Comparison of ENCODE assay signal across 12 cellular contexts in genomic region chr10:31036209-31036608, GRCh38. TPM values are rescaled to one million over a fixed set of nuclear protein-coding genes. Genes with fewer than 3 reads are reported as not detected.
DNase-seq lines count a peak whose midpoint lies in the region; ATAC-seq and TF ChIP-seq lines count a peak whose summit lies in the region.
"Had no signal": no experiment of that assay in that cellular context is flagged by ENCODE, and none has a peak within 500 bp of the region (broad histone marks: within the 10 kb centered on the region; RNA-seq: fewer than 3 reads in every experiment).

No MANE protein-coding gene starts in this region.

- no peak overlapping the region for H3K27ac ChIP-seq in SK-N-SH (ENCODE audit: low read depth in 2 of 2, low read length in 1 of 2)
- peak overlapping the region; percentile 97 for H3K27ac ChIP-seq in smooth muscle cell (ENCODE audit: low read depth)

- no peaks in the 10 kb centered on the region for H3K36me3 ChIP-seq in SK-N-SH (replicated peaks in 1 of 2; ENCODE audit: control insufficient read depth in 1 of 2, insufficient read depth in 2 of 2, low read length in 1 of 2)
- H3K36me3 ChIP-seq in NT2/D1 (ENCODE audit: insufficient read depth, insufficient read length, low read length) = no peaks in the 10 kb centered on the region
- H3K36me3 ChIP-seq in smooth muscle cell (ENCODE audit: low read depth) = no peaks in the 10 kb centered on the region

- no peak for ATAC-seq in SK-N-SH treated with all-trans-retinoic acid at 6 μM for 48 hours
- no peak for ATAC-seq in HG03039 (IDR thresholded peaks at IDR 0.05; ENCODE audit: unreplicated experiment)
- ATAC-seq: stimulated activated effector memory CD8-positive, alpha-beta T cell treated with anti-CD3 and anti-CD28 coated beads, Interleukin-12 subunit alpha, Interleukin-12 subunit beta, amount 100 ng/mL, for 72 hours had no signal

- WGBS in SK-N-SH (ENCODE audit: low lambda C conversion rate) = 72% methylated on average over 4 of the region's 4 CpGs
- 31% methylated on average over 4 of the region's 4 CpGs for WGBS in smooth muscle cell (ENCODE audit: low lambda C conversion rate)

- TF ChIP-seq RAD21 in SK-N-SH (IDR thresholded peaks at IDR 0.05; ENCODE audit: low read length) = no peak

- no peaks in the 10 kb centered on the region for H3K27me3 ChIP-seq in SK-N-SH (ENCODE audit: insufficient read depth)
- no peaks in the 10 kb centered on the region for H3K27me3 ChIP-seq in NT2/D1 (ENCODE audit: insufficient read depth, insufficient read length)
- no peaks in the 10 kb centered on the region for H3K27me3 ChIP-seq in smooth muscle cell (ENCODE audit: low read depth)

- peaks cover 4 to 5% of the 10 kb centered on the region in 2 experiments; a peak in 3 of 4 replicates for H3K4me1 ChIP-seq in SK-N-SH (ENCODE audit: control insufficient read depth in 1 of 2, insufficient read depth in 2 of 2, low read depth in 1 of 2, low read length in 1 of 2)
- no peaks in the 10 kb centered on the region for H3K4me1 ChIP-seq in NT2/D1 (ENCODE audit: insufficient read depth, insufficient read length)
- peaks cover 14% of the 10 kb centered on the region for H3K4me1 ChIP-seq in smooth muscle cell (ENCODE audit: low read depth)

- H3K4me2 ChIP-seq in SK-N-SH (no peak overlapping the region), smooth muscle cell (peak overlapping the region; percentile 26)

- H3K9me3 ChIP-seq in SK-N-SH (no peaks in the 10 kb centered on the region), NT2/D1 (ENCODE audit: insufficient read depth, low read length) (no peaks in the 10 kb centered on the region), smooth muscle cell (replicated peaks; ENCODE audit: low read depth) (no peaks in the 10 kb centered on the region)

- H3K4me3 ChIP-seq in SK-N-SH (ENCODE audit: low read depth in 2 of 2, low read length in 1 of 2) = no peak overlapping the region
- H3K4me3 ChIP-seq in NT2/D1 (ENCODE audit: insufficient read length, low read depth) = no peak overlapping the region
- no peak overlapping the region for H3K4me3 ChIP-seq in fibroblast of pulmonary artery (replicated peaks; ENCODE audit: low read depth, low read length)
- H3K4me3 ChIP-seq in smooth muscle cell = no peak overlapping the region

- no peak for TF ChIP-seq CTCF in SK-N-SH (IDR thresholded peaks at IDR 0.05)
- TF ChIP-seq CTCF in fibroblast of pulmonary artery (IDR thresholded peaks at IDR 0.05; ENCODE audit: low read length, missing control alignments) = no peak
- TF ChIP-seq CTCF in smooth muscle cell (IDR thresholded peaks at IDR 0.05; ENCODE audit: borderline replicate concordance, insufficient read depth, poor library complexity, severe bottlenecking) = no peak

- DNase-seq in SK-N-SH = no peak
- peak; percentile 87 for DNase-seq in NT2/D1 (ENCODE audit: low read depth, low spot score)
- peak; percentile 27 for DNase-seq in fibroblast of pulmonary artery (ENCODE audit: low read depth)
- DNase-seq in smooth muscle cell (lab: John Stamatoyannopoulos, UW; ENCODE audit: unreplicated experiment) = no peak
- no peak for DNase-seq in Ammon's horn (ENCODE audit: low spot score)
- DNase-seq in activated gamma-delta T cell treated with Interleukin-2 at 50 U/mL for 16 hours = no peak
- DNase-seq: activated CD4-positive, alpha-beta T cell treated with anti-CD3 and anti-CD28 coated beads, Interleukin-2, amount 50 U/mL, for 1 hour; hippocampal formation; NK-92 treated with Interleukin-12 subunit alpha and Interleukin-12 subunit beta, amount 100 ng/mL, for 24 hours had no signal

- no peaks in the 10 kb centered on the region for H3K9me2 ChIP-seq in SK-N-SH

- peaks cover 12% of the 10 kb centered on the region for H3F3A ChIP-seq in SK-N-SH (replicated peaks; ENCODE audit: insufficient read depth)
- H3F3A ChIP-seq in smooth muscle cell (ENCODE audit: low read depth) = peaks cover 7% of the 10 kb centered on the region

- TF ChIP-seq EP300 in SK-N-SH (IDR thresholded peaks at IDR 0.05; ENCODE audit: borderline replicate concordance in 1 of 2, low read depth in 1 of 2, low read length in 1 of 2) = no peak

- no peak overlapping the region for H2AFZ ChIP-seq in SK-N-SH (ENCODE audit: low read depth)
- H2AFZ ChIP-seq in smooth muscle cell (ENCODE audit: low read depth) = no peak overlapping the region

- CTCF ChIA-PET in SK-N-SH (lab: Yijun Ruan, JAX) = no interaction called here

- H4K20me1 ChIP-seq in SK-N-SH (ENCODE audit: insufficient read depth) (no peaks in the 10 kb centered on the region), smooth muscle cell (ENCODE audit: low read depth) (no peaks in the 10 kb centered on the region)

- peaks cover under 1% of the 10 kb centered on the region; the same call in 1 of the 2 replicates for H3K79me2 ChIP-seq in SK-N-SH (ENCODE audit: insufficient read depth)
- no peaks in the 10 kb centered on the region for H3K79me2 ChIP-seq in smooth muscle cell (ENCODE audit: low read depth)

- H3K9ac ChIP-seq in SK-N-SH (no peak overlapping the region), NT2/D1 (ENCODE audit: insufficient read length, low read depth) (no peak overlapping the region), smooth muscle cell (ENCODE audit: low read depth) (no peak overlapping the region)

- POLR2A ChIA-PET in SK-N-SH (lab: Yijun Ruan, JAX) = no interaction called here

TF ChIP-seq in SK-N-SH, 30 proteins besides CTCF, POLR2A, EP300 and RAD21:
- TF ChIP-seq TCF12 (IDR thresholded peaks at IDR 0.05) = peak; percentile 27; the same call in 1 of the 2 replicates
- TF ChIP-seq, protein P1, sequence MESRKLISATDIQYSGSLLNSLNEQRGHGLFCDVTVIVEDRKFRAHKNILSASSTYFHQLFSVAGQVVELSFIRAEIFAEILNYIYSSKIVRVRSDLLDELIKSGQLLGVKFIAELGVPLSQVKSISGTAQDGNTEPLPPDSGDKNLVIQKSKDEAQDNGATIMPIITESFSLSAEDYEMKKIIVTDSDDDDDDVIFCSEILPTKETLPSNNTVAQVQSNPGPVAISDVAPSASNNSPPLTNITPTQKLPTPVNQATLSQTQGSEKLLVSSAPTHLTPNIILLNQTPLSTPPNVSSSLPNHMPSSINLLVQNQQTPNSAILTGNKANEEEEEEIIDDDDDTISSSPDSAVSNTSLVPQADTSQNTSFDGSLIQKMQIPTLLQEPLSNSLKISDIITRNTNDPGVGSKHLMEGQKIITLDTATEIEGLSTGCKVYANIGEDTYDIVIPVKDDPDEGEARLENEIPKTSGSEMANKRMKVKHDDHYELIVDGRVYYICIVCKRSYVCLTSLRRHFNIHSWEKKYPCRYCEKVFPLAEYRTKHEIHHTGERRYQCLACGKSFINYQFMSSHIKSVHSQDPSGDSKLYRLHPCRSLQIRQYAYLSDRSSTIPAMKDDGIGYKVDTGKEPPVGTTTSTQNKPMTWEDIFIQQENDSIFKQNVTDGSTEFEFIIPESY (IDR thresholded peaks at IDR 0.05; ENCODE audit: borderline replicate concordance, low read depth) = no peak

TF ChIP-seq in SK-N-SH treated with all-trans-retinoic acid at 6 μM for 48 hours, 23 proteins besides CTCF, POLR2A, EP300 and RAD21:
- no peak for TF ChIP-seq CREB5 (CRISPR knock-in tag; IDR thresholded peaks at IDR 0.05; ENCODE audit: low read depth)
- no peak for TF ChIP-seq ZNF70 (CRISPR knock-in tag; IDR thresholded peaks at IDR 0.05)
- TF ChIP-seq ZFP30 (CRISPR knock-in tag; IDR thresholded peaks at IDR 0.05) = no peak
- TF ChIP-seq ESRRG (CRISPR knock-in tag; IDR thresholded peaks at IDR 0.05) = no peak
- TF ChIP-seq ZFP3 (CRISPR knock-in tag; IDR thresholded peaks at IDR 0.05) = no peak
- TF ChIP-seq ARNTL (CRISPR knock-in tag; IDR thresholded peaks at IDR 0.05; ENCODE audit: borderline replicate concordance, low read depth) = no peak
- TF ChIP-seq TOX (CRISPR knock-in tag; IDR thresholded peaks at IDR 0.05; ENCODE audit: borderline replicate concordance) = no peak
- TF ChIP-seq OSR1 (CRISPR knock-in tag; IDR thresholded peaks at IDR 0.05) = no peak
- no peak for TF ChIP-seq ISL1 (CRISPR knock-in tag; IDR thresholded peaks at IDR 0.05)
- TF ChIP-seq ZNF565 (CRISPR knock-in tag; conservative IDR thresholded peaks at IDR 0.05; ENCODE audit: low read depth) = no peak
- no peak for TF ChIP-seq GLIS3 (CRISPR knock-in tag; IDR thresholded peaks at IDR 0.05)
- no peak for TF ChIP-seq PPARA (CRISPR knock-in tag; IDR thresholded peaks at IDR 0.05; ENCODE audit: borderline replicate concordance)
- no peak for TF ChIP-seq CSRNP3 (CRISPR knock-in tag; IDR thresholded peaks at IDR 0.05)
- TF ChIP-seq BACH2 (CRISPR knock-in tag; IDR thresholded peaks at IDR 0.05; ENCODE audit: borderline replicate concordance) = no peak
TF ChIP-seq in SK-N-SH treated with all-trans-retinoic acid at 6 μM for 48 hours: peak in this region for 0.

RNA-seq across cellular contexts. Expression of gene ZNF438, which starts 4.5 kb away (rescaled TPM):
- polyA plus RNA-seq in SK-N-SH (2012; rRNA removed) (2.1 and 2.5 TPM in 2 replicates), smooth muscle cell (2.8 and 3.2 TPM in 2 replicates)
- polyA plus RNA-seq in SK-N-SH (2012; cell fraction: cytosol; rRNA removed) = 2.4 and 2.6 TPM in 2 replicates
- 2.1 and 3.4 TPM in 2 replicates for polyA plus RNA-seq in SK-N-SH (2012; cell fraction: nucleus; rRNA removed)
- 3.4 TPM in 2 replicates for total RNA-seq in smooth muscle cell

Comparison
In these comparisons a context has a peak if more than half of its experiments do, and no peak if none do; other contexts are left out.
1. DNase-seq: peak in NT2/D1 (single experiment) and fibroblast of pulmonary artery (single experiment); none in SK-N-SH (single experiment), smooth muscle cell (single experiment), Ammon's horn (single experiment) and activated gamma-delta T cell treated with Interleukin-2 at 50 U/mL for 16 hours (single experiment).